In genomic region chr19:35419046-35419445, GRCh38 we compare ENCODE assay signal across 31 cellular contexts. TPM values are rescaled to one million over a fixed set of nuclear protein-coding genes. Genes with fewer than 3 reads are reported as not detected.
"Had no signal": no experiment of that assay in that cellular context is flagged by ENCODE, and none has a peak within 500 bp of the region (broad histone marks: within the 10 kb centered on the region; RNA-seq: fewer than 3 reads in every experiment).

No MANE protein-coding gene starts in this region.

- DNase-seq: activated CD4-positive, alpha-beta memory T cell treated with anti-CD3 and anti-CD28 coated beads for 36 hours; activated CD4-positive, alpha-beta T cell treated with anti-CD3 and anti-CD28 coated beads for 4 hours; activated CD4-positive, alpha-beta T cell treated with anti-CD3 and anti-CD28 coated beads, Interleukin-2, amount 50 U/mL, for 1 hour; activated CD8-positive, alpha-beta memory T cell treated with anti-CD3 and anti-CD28 coated beads, Interleukin-2, amount 50 U/mL, for 4 hours; activated naive CD4-positive, alpha-beta T cell treated with anti-CD3 and anti-CD28 coated beads, Interleukin-2, amount 10 ng/mL, durations not matched to agents 7 days and 5 days; activated naive CD8-positive, alpha-beta T cell treated with anti-CD3 and anti-CD28 coated beads, Interleukin-2, amount 50 U/mL, for 24 hours; activated T-cell treated with anti-CD3 and anti-CD28 coated beads for 4 hours; activated T-cell treated with anti-CD3 and anti-CD28 coated beads, Interleukin-2, amount 50 U/mL, for 4 hours; anterior cingulate cortex; caudate nucleus; cerebellar nuclear complex; NCI-H1092 treated with DMSO at 0.1 percent for 48 hours; NCI-H1417; NCI-H146; NCI-H187; NCI-H2029 treated with DMSO at 0.1 percent for 48 hours; NCI-H226; NCI-H446 treated with DMSO at 0.1 percent for 48 hours; NCI-H524; NCI-H69; NCI-H82; OCI-M1; SHP77; SJCRH30 had no signal

- H3K27ac ChIP-seq: KMS-11, SJCRH30, SK-N-MC had no signal

- H3K4me2 ChIP-seq: KMS-11 had no signal

- H3K4me3 ChIP-seq: SJCRH30, SK-N-MC had no signal

- H3K36me3 ChIP-seq: SJCRH30 had no signal

- ATAC-seq: activated CD4-positive, CD25-positive, alpha-beta regulatory T cell treated with anti-CD3 and anti-CD28 coated beads, Interleukin-2, amount 50 U/mL, for 24 hours; activated naive CD8-positive, alpha-beta T cell treated with anti-CD3 and anti-CD28 coated beads, Interleukin-2, amount 50 U/mL, for 24 hours; activated T-cell treated with anti-CD3 and anti-CD28 coated beads, Interleukin-2, amount 50 U/mL, for 4 hours; WTC11 had no signal

- H3K9me3 ChIP-seq: SJCRH30 had no signal

- H3K9ac ChIP-seq: KMS-11 had no signal

- FAIRE-seq: bronchial epithelial cell had no signal

- H3K4me1 ChIP-seq: SJCRH30 had no signal

RNA-seq across cellular contexts. Expression of gene FFAR2, which starts 29.0 kb away (rescaled TPM):
- total RNA-seq: activated CD4-positive, alpha-beta memory T cell treated with anti-CD3 and anti-CD28 coated beads for 36 hours; activated T-cell treated with anti-CD3 and anti-CD28 coated beads, Interleukin-2, amount 50 U/mL, for 4 hours; activated T-helper 1 cell treated with anti-CD3 and anti-CD28 coated beads, Interleukin-12 subunit alpha, Interleukin-12 subunit beta, Interleukin-2, Interleukin-4 antibody, amounts not matched to agents 30 ng/mL and 10 ng/mL and 1 ng/mL, durations not matched to agents 14 hours and 24 hours and 36 hours; bronchial epithelial cell; LHCN-M2; SJCRH30; WTC11 had no signal

RNA-seq across cellular contexts. Expression of gene GPR42, which starts 48.2 kb away (rescaled TPM):
- total RNA-seq: activated T-helper 1 cell treated with anti-CD3 and anti-CD28 coated beads, Interleukin-12 subunit alpha, Interleukin-12 subunit beta, Interleukin-2, Interleukin-4 antibody, amounts not matched to agents 30 ng/mL and 10 ng/mL and 1 ng/mL, durations not matched to agents 14 hours and 24 hours and 36 hours; bronchial epithelial cell; LHCN-M2; SJCRH30; WTC11 had no signal
